In genomic region chr15:75532413-75533250, GRCh38 we compare ENCODE assay signal across 8 cellular contexts. TPM values are rescaled to one million over a fixed set of nuclear protein-coding genes. Genes with fewer than 3 reads are reported as not detected.
A peak's percentile ranks its signal among the peaks of the same experiment; 100 is the strongest.
DNase-seq lines count a peak whose midpoint lies in the region; ATAC-seq and TF ChIP-seq lines count a peak whose summit lies in the region.

No MANE protein-coding gene starts in this region.

- in situ Hi-C loops in gastrocnemius medialis (cut with MboI; ENCODE audit: low sequenced_read_pairs in 4 of 4) = no loop called here

- H3K4me3 ChIP-seq in right atrium auricular region (no peak overlapping the region), gastrocnemius medialis (no peak overlapping the region)

- TF ChIP-seq CTCF in WTC11 (IDR thresholded peaks at IDR 0.05) (peak; percentile 47; the same call in 1 of the 2 replicates), right atrium auricular region (IDR thresholded peaks at IDR 0.05) (peak in 1 of 2 donors; percentile 54), gastrocnemius medialis (IDR thresholded peaks at IDR 0.05 in 4 of 5, conservative IDR thresholded peaks at IDR 0.05 in 1 of 5) (peak; percentile 12 to 50 (median 43))

- H3K4me1 Mint-ChIP-seq in WTC11 = peaks cover 19% of the 10 kb centered on the region

- CTCF ChIA-PET in WTC11 (lab: Charles Lee) = interaction anchor here (0.6 to 2.1 kb wide), 26 partner anchors 8 to 496 kb away, joined by 3 to 15 read pairs (median 5); partner anchors contain the start of genes IMP3, MAN2C1, PTPN9 and SIN3A

- intact Hi-C loops in gastrocnemius medialis (cut with DNase I; ENCODE audit: low total_unique reads) = loop anchor here (2.0 kb wide), 1 partner anchor 46 kb away; the partner anchor contains the start of gene PTPN9

- H3K9me3 Mint-ChIP-seq in WTC11 = no peaks in the 10 kb centered on the region

- POLR2A ChIA-PET in WTC11 (lab: Charles Lee) = interaction anchor here (0.6 to 1.3 kb wide), 3 partner anchors 47 to 93 kb away, joined by 3 to 4 read pairs (median 3); partner anchors contain the start of genes PTPN9 and SNUPN

- H3K36me3 Mint-ChIP-seq in WTC11 = no peaks in the 10 kb centered on the region; the same call in 1 of the 2 replicates

- TF ChIP-seq POLR2A in gastrocnemius medialis (IDR thresholded peaks at IDR 0.05) = no peak

- no peak overlapping the region for H3K4me3 Mint-ChIP-seq in WTC11

- peak overlapping the region; percentile 84 for H3K27ac Mint-ChIP-seq in WTC11

- H3K9me3 ChIP-seq in right atrium auricular region = no peaks in the 10 kb centered on the region
- H3K9me3 ChIP-seq in gastrocnemius medialis = no peaks in the 10 kb centered on the region

- DNase-seq in AG20443 (ENCODE audit: low spot score) = peak; percentile 38
- DNase-seq in HT-29 (ENCODE audit: low spot score) = peak; percentile 83
- peak; percentile 33 for DNase-seq in WTC11 (ENCODE audit: low spot score)
- peak; percentile 80 for DNase-seq in right atrium auricular region (ENCODE audit: low spot score)
- DNase-seq in gastrocnemius medialis = peak; percentile 52 to 77
- no peak for DNase-seq in stimulated activated naive CD8-positive, alpha-beta T cell treated with anti-CD3 and anti-CD28 coated beads, Interleukin-15, Interleukin-2, amounts not matched to agents 100 U/mL and 50 U/mL, for 24 hours
- DNase-seq in NCI-H1417 treated with DMSO at 0.1 percent for 48 hours (lab: John Stamatoyannopoulos, UW) = no peak

- ATAC-seq in WTC11 (peak; percentile 87), gastrocnemius medialis (peak; percentile 95), HG02588 (IDR thresholded peaks at IDR 0.05; ENCODE audit: unreplicated experiment) (no peak)
- no peak for ATAC-seq in stimulated activated naive CD8-positive, alpha-beta T cell treated with anti-CD3 and anti-CD28 coated beads, Interleukin-15, Interleukin-2, amounts not matched to agents 100 U/mL and 50 U/mL, for 24 hours

- no peaks in the 10 kb centered on the region for H3K27me3 Mint-ChIP-seq in WTC11 (ENCODE audit: low read depth)

- H3K27ac ChIP-seq in right atrium auricular region (peak overlapping the region; percentile 66 to 74), gastrocnemius medialis (peak overlapping the region; percentile 56 to 71 (median 68))

- no peaks in the 10 kb centered on the region for H3K27me3 ChIP-seq in right atrium auricular region
- no peaks in the 10 kb centered on the region for H3K27me3 ChIP-seq in gastrocnemius medialis

- H3K36me3 ChIP-seq in right atrium auricular region (no peaks in the 10 kb centered on the region), gastrocnemius medialis (no peaks in the 10 kb centered on the region)

- peaks cover 0 to 33% of the 10 kb centered on the region in 2 donors for H3K4me1 ChIP-seq in right atrium auricular region
- H3K4me1 ChIP-seq in gastrocnemius medialis = peaks cover 31 to 32% of the 10 kb centered on the region in 2 donors

TF ChIP-seq in WTC11, 78 proteins besides CTCF, POLR2A, EP300 and RAD21 (continues in another document):
- TF ChIP-seq ZNF219 (CRISPR knock-in tag; IDR thresholded peaks at IDR 0.05; ENCODE audit: borderline replicate concordance) = no peak
- TF ChIP-seq ZNF416 (CRISPR knock-in tag; IDR thresholded peaks at IDR 0.05) = no peak
- no peak for TF ChIP-seq USF2 (CRISPR knock-in tag; IDR thresholded peaks at IDR 0.05)
- no peak for TF ChIP-seq HMGA2 (CRISPR knock-in tag; IDR thresholded peaks at IDR 0.05)
- TF ChIP-seq MYBL2 (CRISPR knock-in tag; IDR thresholded peaks at IDR 0.05) = no peak
- TF ChIP-seq CDX4 (CRISPR knock-in tag; IDR thresholded peaks at IDR 0.05; ENCODE audit: borderline replicate concordance) = no peak
- no peak for TF ChIP-seq TEAD1 (CRISPR knock-in tag; IDR thresholded peaks at IDR 0.05)
- TF ChIP-seq ATF6 (CRISPR knock-in tag; IDR thresholded peaks at IDR 0.05) = no peak
- no peak for TF ChIP-seq ZBTB43 (CRISPR knock-in tag; IDR thresholded peaks at IDR 0.05)
- no peak for TF ChIP-seq SOX15 (CRISPR knock-in tag; IDR thresholded peaks at IDR 0.05)
- no peak for TF ChIP-seq OVOL2 (CRISPR knock-in tag; IDR thresholded peaks at IDR 0.05; ENCODE audit: borderline replicate concordance)
- no peak for TF ChIP-seq KAT7 (CRISPR knock-in tag; IDR thresholded peaks at IDR 0.05; ENCODE audit: borderline replicate concordance)
- TF ChIP-seq MLX (CRISPR knock-in tag; IDR thresholded peaks at IDR 0.05) = no peak
- TF ChIP-seq IRF1 (CRISPR knock-in tag; IDR thresholded peaks at IDR 0.05) = no peak

RNA-seq across cellular contexts. Expression of gene PTPN9, which starts 46.5 kb away (rescaled TPM):
- 22.8 and 28.2 TPM in 2 replicates for total RNA-seq in HT-29 (2014; rRNA removed; shearing (Covaris generic))
- total RNA-seq in WTC11 (2021) (36.1 to 45.5 TPM (median 36.6 TPM) in 3 replicates), right atrium auricular region (1 to 10 TPM; 9.6 to 9.9 TPM), gastrocnemius medialis (1 to 10 TPM; 4.8 to 7.0 (median 6.2) TPM)

Comparison
In these comparisons a context has a peak if more than half of its experiments do, and no peak if none do; other contexts are left out.
1. DNase-seq: peak in AG20443 (single experiment), HT-29 (single experiment), WTC11 (single experiment), right atrium auricular region (single experiment) and gastrocnemius medialis (2 of 2); none in stimulated activated naive CD8-positive, alpha-beta T cell treated with anti-CD3 and anti-CD28 coated beads, Interleukin-15, Interleukin-2, amounts not matched to agents 100 U/mL and 50 U/mL, for 24 hours (single experiment) and NCI-H1417 treated with DMSO at 0.1 percent for 48 hours (single experiment).
2. ATAC-seq: peak in WTC11 (single experiment) and gastrocnemius medialis (2 of 2); none in stimulated activated naive CD8-positive, alpha-beta T cell treated with anti-CD3 and anti-CD28 coated beads, Interleukin-15, Interleukin-2, amounts not matched to agents 100 U/mL and 50 U/mL, for 24 hours (single experiment) and HG02588 (single experiment).